ENCODE assay signal across 19 cellular contexts in genomic region chr9:36314740-36315139, GRCh38. TPM values are rescaled to one million over a fixed set of nuclear protein-coding genes. Genes with fewer than 3 reads are reported as not detected.
DNase-seq lines count a peak whose midpoint lies in the region; ATAC-seq, FAIRE-seq and TF ChIP-seq lines count a peak whose summit lies in the region.
"Had no signal": no experiment of that assay in that cellular context is flagged by ENCODE, and none has a peak within 500 bp of the region (broad histone marks: within the 10 kb centered on the region; RNA-seq: fewer than 3 reads in every experiment).

No MANE protein-coding gene starts in this region.

- H3K4me1 ChIP-seq in HepG2 (ENCODE audit: insufficient read depth, low read length): peaks cover 55% of the 10 kb centered on the region
- H3K4me1 ChIP-seq in right lobe of liver: peaks cover 0 to 11% (median 0%) of the 10 kb centered on the region in 4 donors

- H3K36me3 ChIP-seq in HepG2 (replicated peaks in 1 of 2; ENCODE audit: control insufficient read depth in 1 of 2, insufficient read depth in 2 of 2, low read length in 2 of 2) (no peaks in the 10 kb centered on the region), right lobe of liver (no peaks in the 10 kb centered on the region)
- H3K36me3 ChIP-seq: BLaER1 treated with 17β-estradiol and CSF1 and Interleukin-3, amounts not matched to agents 10 nM and 100 nM had no signal

- H3K4me3 Mint-ChIP-seq in neural crest cell: no peak overlapping the region
- H3K4me3 Mint-ChIP-seq: CD8-positive, alpha-beta T cell; GM23338 had no signal

- no peak overlapping the region for H3K27ac ChIP-seq in HepG2 (ENCODE audit: extremely low read length, insufficient read depth, low read length)
- H3K27ac ChIP-seq in right lobe of liver: no peak overlapping the region
- peak overlapping the region; percentile 6 for H3K27ac ChIP-seq in epithelial cell of prostate
- H3K27ac ChIP-seq: HL-60 had no signal

- no peaks in the 10 kb centered on the region for H3K79me2 ChIP-seq in HepG2 (ENCODE audit: insufficient read depth, low read length)

- no peak for FAIRE-seq in HepG2 (lab: Jason Lieb, UNC)
- no peak for FAIRE-seq in frontal cortex (lab: Jason Lieb, UNC)
- FAIRE-seq: D721Med, GM12892, GM18507, H54 had no signal

- CTCF ChIA-PET in HepG2 (lab: Yijun Ruan, JAX; ENCODE audit: low intra/inter-chr PET ratio, low total read pairs): no interaction called here

- H3K9me3 ChIP-seq in HepG2 (ENCODE audit: low read length) (no peaks in the 10 kb centered on the region), right lobe of liver (no peaks in the 10 kb centered on the region)
- H3K9me3 ChIP-seq: BLaER1 treated with 17β-estradiol and CSF1 and Interleukin-3, amounts not matched to agents 10 nM and 100 nM had no signal

- in situ Hi-C loops in HepG2 (cut with HindIII; ENCODE audit: extremely low pct_ligation_motif_present, low pct_unique_long_range_greater_than_20kb): no loop called here

- TF ChIP-seq CTCF in HepG2 (CRISPR knock-in tag; IDR thresholded peaks at IDR 0.05) (no peak), right lobe of liver (IDR thresholded peaks at IDR 0.05) (no peak), neural crest cell (conservative IDR thresholded peaks at IDR 0.05) (no peak)

- H3K27me3 ChIP-seq in HepG2 (ENCODE audit: control insufficient read depth in 1 of 2, insufficient read depth in 2 of 2, low read length in 2 of 2) (no peaks in the 10 kb centered on the region), right lobe of liver (no peaks in the 10 kb centered on the region)
- H3K27me3 ChIP-seq: BLaER1 treated with 17β-estradiol and CSF1 and Interleukin-3, amounts not matched to agents 10 nM and 100 nM had no signal

- no peaks in the 10 kb centered on the region for H4K20me1 ChIP-seq in HepG2 (ENCODE audit: insufficient read depth, low read length)
- H4K20me1 ChIP-seq: BLaER1 treated with 17β-estradiol and CSF1 and Interleukin-3, amounts not matched to agents 10 nM and 100 nM had no signal

- no peaks in the 10 kb centered on the region for H3K9me3 Mint-ChIP-seq in neural crest cell
- H3K9me3 Mint-ChIP-seq: CD8-positive, alpha-beta T cell; GM23338 had no signal

- DNase-seq in HepG2 (ENCODE audit: low spot score) (no peak), right lobe of liver (no peak), epithelial cell of prostate (ENCODE audit: low read depth, low spot score) (no peak), neural crest cell (ENCODE audit: low read depth, low spot score) (no peak), frontal cortex (ENCODE audit: low spot score in 2 of 2) (no peak), MV-4-11 (lab: John Stamatoyannopoulos, UW) (no peak)
- DNase-seq: CD8-positive, alpha-beta T cell; DMS153; DMS79; HCEC 1CT; IMR-90 had no signal

- peaks cover 43% of the 10 kb centered on the region for H3K4me1 Mint-ChIP-seq in neural crest cell

- H3K4me3 ChIP-seq in HepG2 (replicated peaks in 1 of 3; ENCODE audit: insufficient read depth in 1 of 3, low read depth in 2 of 3, low read length in 3 of 3): no peak overlapping the region; a peak in 1 of 6 replicates
- no peak overlapping the region for H3K4me3 ChIP-seq in right lobe of liver
- H3K4me3 ChIP-seq: BLaER1 treated with 17β-estradiol and CSF1 and Interleukin-3, amounts not matched to agents 10 nM and 100 nM; GM23338 had no signal

- no TSS peak for BruUV-seq in HepG2 (replicated peaks; lab: Mats Ljungman, UMichigan)

- intact Hi-C loops in HepG2 (cut with micrococcal nuclease; ENCODE audit: unreplicated experiment): loop anchor here (1.0 kb wide), 1 partner anchor 56 kb away; the partner anchor contains the start of gene GNE
- intact Hi-C loops in right lobe of liver (cut with DNase I): no loop called here

- TF ChIP-seq RAD21 in HepG2 (CRISPR knock-in tag; IDR thresholded peaks at IDR 0.05): no peak

- H2AFZ ChIP-seq in HepG2 (ENCODE audit: low read length): no peak overlapping the region

- no peaks in the 10 kb centered on the region for H3K36me3 Mint-ChIP-seq in neural crest cell (ENCODE audit: low read depth)
- H3K36me3 Mint-ChIP-seq: CD8-positive, alpha-beta T cell had no signal

- H3K4me2 ChIP-seq in HepG2 (ENCODE audit: low read depth, low read length): peak overlapping the region; percentile 94
- H3K4me2 ChIP-seq: GM23338 had no signal

- ATAC-seq in HepG2 (0 out of 3 replicates have a peak, but pooled peaks have one; percentile 3), right lobe of liver (no peak), esophagus mucosa (no peak)
- ATAC-seq: CD8-positive, alpha-beta T cell had no signal

- no peak overlapping the region for H3K9ac ChIP-seq in HepG2 (ENCODE audit: insufficient read depth, low read depth, low read length)

- peak overlapping the region; percentile 69 for H3K27ac Mint-ChIP-seq in neural crest cell (ENCODE audit: unreplicated experiment)
- H3K27ac Mint-ChIP-seq: CD8-positive, alpha-beta T cell had no signal

- WGBS in HepG2 (ENCODE audit: low lambda C conversion rate): 0% methylated on average over 2 of the region's 2 CpGs
- WGBS in right lobe of liver (ENCODE audit: insufficient coverage, low coverage, low lambda C conversion rate, missing lambda C conversion rate): 93% methylated on average over 2 of the region's 2 CpGs

- POLR2A ChIA-PET in HepG2 (lab: Yijun Ruan, JAX): interaction anchor here (0.6 to 2.8 kb wide), 2 partner anchors 57 to 1596 kb away, joined by 3 to 11 read pairs; partner anchors contain the start of gene GNE

- TF ChIP-seq POLR2A in HepG2 (IDR thresholded peaks at IDR 0.05; ENCODE audit: insufficient read depth in 1 of 2, low read depth in 2 of 2, low read length in 2 of 2) (no peak), right lobe of liver (IDR thresholded peaks at IDR 0.05) (no peak)

- TF ChIP-seq EP300 in HepG2 (IDR thresholded peaks at IDR 0.05; ENCODE audit: low read depth in 2 of 2, low read length in 2 of 2): no peak
- no peak for TF ChIP-seq EP300 in HepG2 (CRISPR knock-in tag; IDR thresholded peaks at IDR 0.05; ENCODE audit: borderline replicate concordance)

- no peaks in the 10 kb centered on the region for H3K27me3 Mint-ChIP-seq in neural crest cell (ENCODE audit: low read depth)

TF ChIP-seq in HepG2, 621 proteins besides CTCF, POLR2A, EP300 and RAD21 (continues in another document):
- TF ChIP-seq, protein P1, sequence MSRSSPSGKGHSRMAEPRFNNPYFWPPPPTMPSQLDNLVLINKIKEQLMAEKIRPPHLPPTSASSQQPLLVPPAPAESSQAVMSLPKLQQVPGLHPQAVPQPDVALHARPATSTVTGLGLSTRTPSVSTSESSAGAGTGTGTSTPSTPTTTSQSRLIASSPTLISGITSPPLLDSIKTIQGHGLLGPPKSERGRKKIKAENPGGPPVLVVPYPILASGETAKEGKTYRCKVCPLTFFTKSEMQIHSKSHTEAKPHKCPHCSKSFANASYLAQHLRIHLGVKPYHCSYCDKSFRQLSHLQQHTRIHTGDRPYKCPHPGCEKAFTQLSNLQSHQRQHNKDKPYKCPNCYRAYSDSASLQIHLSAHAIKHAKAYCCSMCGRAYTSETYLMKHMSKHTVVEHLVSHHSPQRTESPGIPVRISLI (CRISPR knock-in tag; IDR thresholded peaks at IDR 0.05; ENCODE audit: borderline replicate concordance): peak; percentile 50; the same call in 1 of the 2 replicates
- peak; percentile 43; the same call in 1 of the 2 replicates for TF ChIP-seq ZNF121 (CRISPR knock-in tag; IDR thresholded peaks at IDR 0.05)
- TF ChIP-seq, protein P2, sequence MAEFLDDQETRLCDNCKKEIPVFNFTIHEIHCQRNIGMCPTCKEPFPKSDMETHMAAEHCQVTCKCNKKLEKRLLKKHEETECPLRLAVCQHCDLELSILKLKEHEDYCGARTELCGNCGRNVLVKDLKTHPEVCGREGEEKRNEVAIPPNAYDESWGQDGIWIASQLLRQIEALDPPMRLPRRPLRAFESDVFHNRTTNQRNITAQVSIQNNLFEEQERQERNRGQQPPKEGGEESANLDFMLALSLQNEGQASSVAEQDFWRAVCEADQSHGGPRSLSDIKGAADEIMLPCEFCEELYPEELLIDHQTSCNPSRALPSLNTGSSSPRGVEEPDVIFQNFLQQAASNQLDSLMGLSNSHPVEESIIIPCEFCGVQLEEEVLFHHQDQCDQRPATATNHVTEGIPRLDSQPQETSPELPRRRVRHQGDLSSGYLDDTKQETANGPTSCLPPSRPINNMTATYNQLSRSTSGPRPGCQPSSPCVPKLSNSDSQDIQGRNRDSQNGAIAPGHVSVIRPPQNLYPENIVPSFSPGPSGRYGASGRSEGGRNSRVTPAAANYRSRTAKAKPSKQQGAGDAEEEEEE (CRISPR knock-in tag; IDR thresholded peaks at IDR 0.05; ENCODE audit: borderline replicate concordance): no peak
- TF ChIP-seq ETV6 (CRISPR knock-in tag; conservative IDR thresholded peaks at IDR 0.05): no peak
- TF ChIP-seq ZFAT (CRISPR knock-in tag; conservative IDR thresholded peaks at IDR 0.05): no peak
- TF ChIP-seq ZNF10 (CRISPR knock-in tag; IDR thresholded peaks at IDR 0.05; ENCODE audit: borderline replicate concordance, low read depth): no peak
- no peak for TF ChIP-seq SOX5 (CRISPR knock-in tag; IDR thresholded peaks at IDR 0.05; ENCODE audit: borderline replicate concordance)

RNA-seq across cellular contexts. Expression of gene GNE, which starts 56.5 kb away (rescaled TPM):
- total RNA-seq in HepG2 (2016; rRNA removed; fragmentation: Illumina TruSeq; extraction: Trizol): 24.1 and 38.8 TPM in 2 replicates
- 4.5 and 5.6 TPM in 2 replicates for total RNA-seq in HepG2 (2016; cell fraction: cytosol; rRNA removed; fragmentation: Illumina TruSeq; extraction: Trizol; ENCODE audit: low read depth)
- total RNA-seq in HepG2 (2016; cell fraction: insoluble cytoplasmic fraction; rRNA removed; fragmentation: Illumina TruSeq; extraction: Trizol): 25.0 and 37.4 TPM in 2 replicates
- total RNA-seq in HepG2 (2016; cell fraction: membrane; rRNA removed; fragmentation: Illumina TruSeq; extraction: Trizol): 7.5 and 7.7 TPM in 2 replicates
- total RNA-seq in HepG2 (2016; cell fraction: nucleus; rRNA removed; fragmentation: Illumina TruSeq; extraction: Trizol): 13.4 and 14.4 TPM in 2 replicates
- 15.9 and 16.1 TPM in 2 replicates for polyA plus RNA-seq in HepG2 (2011; rRNA removed)
- polyA plus RNA-seq in HepG2 (2011; cell fraction: cytosol; rRNA removed): 15.4 and 20.4 TPM in 2 replicates
- polyA plus RNA-seq in HepG2 (2011; cell fraction: nucleus; rRNA removed): 7.7 and 9.8 TPM in 2 replicates
- 13.6 and 14.9 TPM in 2 replicates for polyA plus RNA-seq in HepG2 (2012)
- 0.58 and 0.62 TPM in 2 replicates for polyA plus RNA-seq in HepG2 (2016; cell fraction: cytosol; fragmentation: Illumina TruSeq; extraction: Trizol; ENCODE audit: low read depth)
- polyA plus RNA-seq in HepG2 (2016; cell fraction: insoluble cytoplasmic fraction; fragmentation: Illumina TruSeq; extraction: Trizol; ENCODE audit: low read depth): 27.2 and 28.0 TPM in 2 replicates
- 2.4 and 2.7 TPM in 2 replicates for polyA plus RNA-seq in HepG2 (2016; cell fraction: membrane; fragmentation: Illumina TruSeq; extraction: Trizol; ENCODE audit: low read depth)
- 15.6 TPM in 2 replicates for polyA plus RNA-seq in HepG2 (2016; cell fraction: nucleus; fragmentation: Illumina TruSeq; extraction: Trizol; ENCODE audit: insufficient read depth, low read depth)
- polyA minus RNA-seq in HepG2 (2011; rRNA and poly(A)+ RNA removed; ENCODE audit: low replicate concordance): 51.9 and 55.1 TPM in 2 replicates
- polyA minus RNA-seq in HepG2 (2011; cell fraction: cytosol; rRNA and poly(A)+ RNA removed): 24.8 and 24.9 TPM in 2 replicates
- polyA minus RNA-seq in HepG2 (2011; cell fraction: nucleus; rRNA and poly(A)+ RNA removed): 16.0 and 19.8 TPM in 2 replicates
- 100 to 1,000 TPM in 2 of 6 experiments, 10 to 100 TPM in 4; 45.4 to 133 (median 76.5) TPM for total RNA-seq in right lobe of liver
- total RNA-seq in neural crest cell: 24.6 and 25.8 TPM in 2 replicates
- total RNA-seq in frontal cortex: 45.2 TPM
- 7.4 TPM for total RNA-seq in esophagus mucosa
